In the genomic region with DNA sequence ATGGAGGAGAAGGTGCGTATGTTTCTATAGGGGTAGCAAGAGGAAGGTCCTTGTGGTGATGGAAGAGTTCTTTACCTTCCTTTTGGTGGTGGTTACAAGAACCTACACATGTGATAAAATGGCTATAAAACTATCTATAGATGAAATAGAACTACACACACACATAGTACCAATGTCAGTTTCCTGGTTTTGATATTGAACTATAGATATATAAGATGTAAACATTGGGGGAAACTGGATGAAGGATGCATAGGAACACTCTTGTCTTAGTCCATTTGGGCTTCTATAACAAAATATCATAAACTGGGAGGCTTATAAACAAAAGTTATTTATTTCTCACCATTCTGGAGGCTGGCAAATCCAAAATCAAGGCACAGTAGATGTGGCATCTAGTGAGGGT, we compare ENCODE assay signal across 8 cellular contexts.
"Had no signal": no experiment of that assay in that cellular context is flagged by ENCODE, and none has a peak within 500 bp of the region (broad histone marks: within the 10 kb centered on the region; RNA-seq: fewer than 3 reads in every experiment).

No MANE protein-coding gene starts in this region.

- H3K9me3 Mint-ChIP-seq: GM23338, HFFc6 had no signal

- H3K4me3 ChIP-seq: GM23248, GM23338, HAP-1 had no signal

- DNase-seq: GM23248, GOT3, H7, H9, HCEC 1CT, HFFc6 had no signal

- H3K4me3 Mint-ChIP-seq: GM23338, H9, HFFc6 had no signal

- H3K27ac Mint-ChIP-seq: GM23338, H9, HFFc6 had no signal

- H3K36me3 ChIP-seq: HAP-1 had no signal

- H3K27ac ChIP-seq: GM23248 had no signal

- H3K9me3 ChIP-seq: HAP-1 had no signal
